Comparison of ENCODE assay signal across 9 cellular contexts in genomic region chr13:99320693-99321481, GRCh38. TPM values are rescaled to one million over a fixed set of nuclear protein-coding genes. Genes with fewer than 3 reads are reported as not detected.
DNase-seq lines count a peak whose midpoint lies in the region; ATAC-seq and TF ChIP-seq lines count a peak whose summit lies in the region.
"Had no signal": no experiment of that assay in that cellular context is flagged by ENCODE, and none has a peak within 500 bp of the region (broad histone marks: within the 10 kb centered on the region; RNA-seq: fewer than 3 reads in every experiment).

No MANE protein-coding gene starts in this region.

- no peak overlapping the region for H3K27ac Mint-ChIP-seq in immature natural killer cell
- no peak overlapping the region for H3K27ac Mint-ChIP-seq in activated T-helper 1 cell treated with anti-CD3 and anti-CD28 coated beads, Interleukin-12 subunit alpha, Interleukin-12 subunit beta, Interleukin-2, Interleukin-4 antibody, amounts not matched to agents 30 ng/mL and 10 ng/mL and 1 ng/mL, durations not matched to agents 14 hours and 24 hours and 36 hours

- no peak overlapping the region for H4K8ac ChIP-seq in mesenchymal stem cell (ENCODE audit: low read length)

- H3K27me3 ChIP-seq in brain microvascular endothelial cell (replicated peaks) (no peaks in the 10 kb centered on the region), mesenchymal stem cell (ENCODE audit: control insufficient read depth in 1 of 2, insufficient read depth in 1 of 2, low read length in 2 of 2) (no peaks in the 10 kb centered on the region), vagina (no peaks in the 10 kb centered on the region)

- peak; percentile 53 for DNase-seq in Caki2 (ENCODE audit: low read depth)
- peak; percentile 77 for DNase-seq in NAMALWA (ENCODE audit: low spot score)
- peak; percentile 89 for DNase-seq in brain microvascular endothelial cell
- DNase-seq in mesenchymal stem cell, result peak; percentile 80
- DNase-seq in vagina (ENCODE audit: extremely low spot score in 2 of 2), result no peak
- DNase-seq in immature natural killer cell, result no peak
- no peak for DNase-seq in activated T-helper 1 cell treated with anti-CD3 and anti-CD28 coated beads, Interleukin-12 subunit alpha, Interleukin-12 subunit beta, Interleukin-2, Interleukin-4 antibody, amounts not matched to agents 30 ng/mL and 10 ng/mL and 1 ng/mL, durations not matched to agents 14 hours and 24 hours and 36 hours (ENCODE audit: low spot score)
- DNase-seq: lower lobe of right lung had no signal

- H3K4ac ChIP-seq in mesenchymal stem cell (ENCODE audit: low read depth in 1 of 2, low read length in 2 of 2), result no peak overlapping the region

- no peak overlapping the region for H4K91ac ChIP-seq in mesenchymal stem cell (ENCODE audit: low read length)

- H3K18ac ChIP-seq in mesenchymal stem cell (ENCODE audit: low read depth in 1 of 2, low read length in 2 of 2), result no peak overlapping the region

- intact Hi-C loops in vagina (cut with DNase I), result no loop called here
- intact Hi-C loops in activated T-helper 1 cell treated with anti-CD3 and anti-CD28 coated beads, Interleukin-12 subunit alpha, Interleukin-12 subunit beta, Interleukin-2, Interleukin-4 antibody, amounts not matched to agents 30 ng/mL and 10 ng/mL and 1 ng/mL, durations not matched to agents 14 hours and 24 hours and 36 hours (cut with micrococcal nuclease), result loop anchor here (5.0 kb wide), 2 partner anchors 749 to 1071 kb away; no protein-coding TSS in a partner anchor

- no peak overlapping the region for H3K4me2 ChIP-seq in mesenchymal stem cell (ENCODE audit: low read length, poor library complexity, severe bottlenecking)

- H3K4me3 ChIP-seq in brain microvascular endothelial cell (ENCODE audit: low read depth, low read length) (no peak overlapping the region), mesenchymal stem cell (ENCODE audit: insufficient read depth in 1 of 2, low read depth in 1 of 2, low read length in 2 of 2) (no peak overlapping the region), vagina (no peak overlapping the region)
- H3K4me3 ChIP-seq: lower lobe of right lung had no signal

- peaks cover 0 to 2% (median 0%) of the 10 kb centered on the region in 3 donors for H3K27me3 Mint-ChIP-seq in immature natural killer cell (ENCODE audit: low read depth in 3 of 3)
- H3K27me3 Mint-ChIP-seq in activated T-helper 1 cell treated with anti-CD3 and anti-CD28 coated beads, Interleukin-12 subunit alpha, Interleukin-12 subunit beta, Interleukin-2, Interleukin-4 antibody, amounts not matched to agents 30 ng/mL and 10 ng/mL and 1 ng/mL, durations not matched to agents 14 hours and 24 hours and 36 hours (ENCODE audit: insufficient read depth), result no peaks in the 10 kb centered on the region

- H3K27ac ChIP-seq in brain microvascular endothelial cell (peak overlapping the region; percentile 83), mesenchymal stem cell (ENCODE audit: low read length, poor library complexity, severe bottlenecking) (no peak overlapping the region), vagina (no peak overlapping the region)
- H3K27ac ChIP-seq: lower lobe of right lung had no signal

- H2AFZ ChIP-seq in mesenchymal stem cell (ENCODE audit: low read depth, low read length), result no peak overlapping the region

- H2BK15ac ChIP-seq in mesenchymal stem cell (ENCODE audit: low read depth, poor library complexity, severe bottlenecking), result no peak overlapping the region

- H3K4me1 ChIP-seq in mesenchymal stem cell (ENCODE audit: control insufficient read depth, insufficient read depth, low read depth, low read length) (peaks cover 9% of the 10 kb centered on the region), vagina (peaks cover 23% of the 10 kb centered on the region)

- H2BK5ac ChIP-seq in mesenchymal stem cell (ENCODE audit: low read depth, low read length, poor library complexity, severe bottlenecking), result no peak overlapping the region

- peaks cover 22 to 59% of the 10 kb centered on the region in 2 donors for H3K4me1 Mint-ChIP-seq in immature natural killer cell
- peaks cover 73% of the 10 kb centered on the region for H3K4me1 Mint-ChIP-seq in activated T-helper 1 cell treated with anti-CD3 and anti-CD28 coated beads, Interleukin-12 subunit alpha, Interleukin-12 subunit beta, Interleukin-2, Interleukin-4 antibody, amounts not matched to agents 30 ng/mL and 10 ng/mL and 1 ng/mL, durations not matched to agents 14 hours and 24 hours and 36 hours (ENCODE audit: low read depth)

- H3K9ac ChIP-seq in mesenchymal stem cell (ENCODE audit: low read length), result peak overlapping the region; percentile 92

- no peaks in the 10 kb centered on the region for H3K36me3 ChIP-seq in brain microvascular endothelial cell (replicated peaks)
- H3K36me3 ChIP-seq in mesenchymal stem cell (ENCODE audit: control insufficient read depth in 1 of 2, insufficient read depth in 2 of 2, low read depth in 1 of 2, low read length in 2 of 2), result peaks cover 4 to 6% of the 10 kb centered on the region in 2 experiments
- peaks cover 0 to 17% of the 10 kb centered on the region in 2 donors for H3K36me3 ChIP-seq in vagina

- no peak overlapping the region for H2BK120ac ChIP-seq in mesenchymal stem cell (ENCODE audit: low read depth, low read length)

- H3K14ac ChIP-seq in mesenchymal stem cell (ENCODE audit: low read length in 2 of 2), result no peak overlapping the region

- no peak overlapping the region for H3K4me3 Mint-ChIP-seq in immature natural killer cell
- no peak overlapping the region for H3K4me3 Mint-ChIP-seq in activated T-helper 1 cell treated with anti-CD3 and anti-CD28 coated beads, Interleukin-12 subunit alpha, Interleukin-12 subunit beta, Interleukin-2, Interleukin-4 antibody, amounts not matched to agents 30 ng/mL and 10 ng/mL and 1 ng/mL, durations not matched to agents 14 hours and 24 hours and 36 hours

- H3K9me3 Mint-ChIP-seq in immature natural killer cell, result no peaks in the 10 kb centered on the region
- no peaks in the 10 kb centered on the region for H3K9me3 Mint-ChIP-seq in activated T-helper 1 cell treated with anti-CD3 and anti-CD28 coated beads, Interleukin-12 subunit alpha, Interleukin-12 subunit beta, Interleukin-2, Interleukin-4 antibody, amounts not matched to agents 30 ng/mL and 10 ng/mL and 1 ng/mL, durations not matched to agents 14 hours and 24 hours and 36 hours

- no peak for ATAC-seq in GM18502 (IDR thresholded peaks at IDR 0.05; ENCODE audit: poor library complexity, unreplicated experiment)

- H3K9me3 ChIP-seq in mesenchymal stem cell (ENCODE audit: control insufficient read depth, low read length) (no peaks in the 10 kb centered on the region), vagina (no peaks in the 10 kb centered on the region)
- H3K9me3 ChIP-seq: lower lobe of right lung had no signal

- no peak overlapping the region for H3K23ac ChIP-seq in mesenchymal stem cell (ENCODE audit: low read length in 2 of 2)

- WGBS in mesenchymal stem cell, result 54% methylated on average over 5 of the region's 5 CpGs

- no peak for TF ChIP-seq CTCF in brain microvascular endothelial cell (IDR thresholded peaks at IDR 0.05; ENCODE audit: low read depth, low read length, missing control alignments)
- no peak for TF ChIP-seq CTCF in vagina (IDR thresholded peaks at IDR 0.05)

- H2BK12ac ChIP-seq in mesenchymal stem cell (ENCODE audit: low read length in 2 of 2), result no peak overlapping the region

- H3K36me3 Mint-ChIP-seq in immature natural killer cell, result peaks cover 32 to 38% (median 36%) of the 10 kb centered on the region in 3 donors
- peaks cover 36% of the 10 kb centered on the region for H3K36me3 Mint-ChIP-seq in activated T-helper 1 cell treated with anti-CD3 and anti-CD28 coated beads, Interleukin-12 subunit alpha, Interleukin-12 subunit beta, Interleukin-2, Interleukin-4 antibody, amounts not matched to agents 30 ng/mL and 10 ng/mL and 1 ng/mL, durations not matched to agents 14 hours and 24 hours and 36 hours (ENCODE audit: low read depth)

- peaks cover 11% of the 10 kb centered on the region for H3K79me1 ChIP-seq in mesenchymal stem cell (replicated peaks; ENCODE audit: low read length, poor library complexity, severe bottlenecking)

- in situ Hi-C loops in Caki2 (cut with HindIII; ENCODE audit: low pct_unique_long_range_greater_than_20kb, low sequenced_read_pairs), result no loop called here
- in situ Hi-C loops in brain microvascular endothelial cell (cut with HindIII; ENCODE audit: low pct_ligation_motif_present, low sequenced_read_pairs), result no loop called here

- H2AK5ac ChIP-seq in mesenchymal stem cell (ENCODE audit: low read length, severe bottlenecking), result no peak overlapping the region

- TF ChIP-seq POLR2A in vagina (IDR thresholded peaks at IDR 0.05), result no peak

RNA-seq across cellular contexts. Expression of gene GPR183, which starts 13.7 kb away (rescaled TPM):
- not detected in 2 replicates for total RNA-seq in Caki2 (2014; rRNA removed; shearing (Covaris generic); ENCODE audit: low replicate concordance)
- polyA plus RNA-seq in mesenchymal stem cell (2013, experiment 1 of 2), result 8.4 TPM
- polyA plus RNA-seq in mesenchymal stem cell (2013, experiment 2 of 2), result 8.1 TPM
- 12.0 TPM for total RNA-seq in vagina
- 100 to 1,000 TPM in 1 of 3 donors, 10 to 100 TPM in 2; 63.2 to 154 (median 87.1) TPM for polyA plus RNA-seq in immature natural killer cell
- total RNA-seq in activated T-helper 1 cell treated with anti-CD3 and anti-CD28 coated beads, Interleukin-12 subunit alpha, Interleukin-12 subunit beta, Interleukin-2, Interleukin-4 antibody, amounts not matched to agents 30 ng/mL and 10 ng/mL and 1 ng/mL, durations not matched to agents 14 hours and 24 hours and 36 hours, result 22.6 and 23.6 TPM in 2 replicates

Comparison
In these comparisons a context has a peak if more than half of its experiments do, and no peak if none do; other contexts are left out.
1. DNase-seq: peak in Caki2 (single experiment), NAMALWA (single experiment), brain microvascular endothelial cell (single experiment) and mesenchymal stem cell (single experiment); none in vagina (0 of 2), immature natural killer cell (0 of 3) and activated T-helper 1 cell treated with anti-CD3 and anti-CD28 coated beads, Interleukin-12 subunit alpha, Interleukin-12 subunit beta, Interleukin-2, Interleukin-4 antibody, amounts not matched to agents 30 ng/mL and 10 ng/mL and 1 ng/mL, durations not matched to agents 14 hours and 24 hours and 36 hours (single experiment).
2. RNA of gene GPR183, which starts 13.7 kb away (total RNA-seq): 22.6 to 23.6 TPM in activated T-helper 1 cell treated with anti-CD3 and anti-CD28 coated beads, Interleukin-12 subunit alpha, Interleukin-12 subunit beta, Interleukin-2, Interleukin-4 antibody, amounts not matched to agents 30 ng/mL and 10 ng/mL and 1 ng/mL, durations not matched to agents 14 hours and 24 hours and 36 hours and 12.0 TPM in vagina (single experiment); not detected in Caki2; every median in the first group is over 10 times any median in the second.